ENCODE assay signal across 8 cellular contexts in the genomic region with DNA sequence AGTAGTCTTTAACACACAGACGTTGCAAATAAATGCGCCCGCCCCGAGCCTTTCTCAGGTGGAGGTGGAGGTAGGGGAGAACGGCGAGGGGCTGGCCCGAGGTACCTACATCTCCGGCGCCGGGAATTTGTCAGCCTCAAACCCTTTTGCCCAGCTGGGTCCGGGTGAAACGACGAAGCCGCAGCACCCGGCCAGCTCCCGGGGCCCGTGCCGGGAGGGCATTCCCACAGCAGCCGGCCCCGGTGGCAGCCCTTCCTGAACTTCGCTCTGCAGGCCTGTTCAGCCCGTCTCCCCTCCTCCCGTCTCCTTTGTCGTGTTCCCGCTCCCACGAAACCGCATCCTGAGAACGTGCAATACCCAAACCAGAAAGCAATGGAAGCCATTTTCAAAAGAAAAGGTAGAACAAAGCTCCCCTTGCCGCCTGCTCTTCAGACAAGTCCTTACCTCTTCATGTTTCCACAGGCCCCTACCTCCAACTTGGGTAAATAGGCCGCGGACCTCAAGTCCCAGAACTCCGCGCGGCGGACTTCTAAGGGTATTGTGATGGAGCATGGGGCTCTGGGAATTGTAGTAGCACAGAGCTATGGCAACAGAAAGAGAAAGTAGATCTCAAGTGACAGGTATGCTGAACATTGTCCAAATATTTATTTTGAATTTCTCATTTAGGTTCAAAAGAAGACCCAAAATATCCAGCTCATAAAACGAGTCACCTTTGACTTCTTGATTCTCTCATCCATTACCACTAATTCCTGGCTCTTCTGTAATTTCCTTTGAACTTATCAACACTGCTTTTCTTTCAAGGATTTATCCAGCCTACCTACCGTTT. TPM values are rescaled to one million over a fixed set of nuclear protein-coding genes. Genes with fewer than 3 reads are reported as not detected.
DNase-seq lines count a peak whose midpoint lies in the region; ATAC-seq and TF ChIP-seq lines count a peak whose summit lies in the region.

A gene (minus strand): TSS at position 501 of the 826 bp plus-strand sequence. CDS start 49 bp downstream, at position 452.

- peak within 1 kb of the TSS; percentile 93 for H3K4me2 ChIP-seq in OCI-LY3 (ENCODE audit: low read length)

- no peaks in the 10 kb centered on the region for H3K9me3 Mint-ChIP-seq in Caco-2 (ENCODE audit: unreplicated experiment)

- no peak for TF ChIP-seq CTCF in Caco-2 (IDR thresholded peaks at IDR 0.05; ENCODE audit: insufficient read depth in 1 of 2, low read depth in 1 of 2, low read length in 1 of 2, severe bottlenecking in 1 of 2, unreplicated experiment in 1 of 2)
- no peak for TF ChIP-seq CTCF in OCI-LY3 (IDR thresholded peaks at IDR 0.05; ENCODE audit: low read depth, low read length)
- TF ChIP-seq CTCF in epithelial cell of esophagus (IDR thresholded peaks at IDR 0.05; ENCODE audit: insufficient read depth, low read depth, low read length, missing control alignments), result no peak

- peaks cover 20% of the 10 kb centered on the region for H3K79me2 ChIP-seq in OCI-LY3 (ENCODE audit: low read length)

- H3K9me3 ChIP-seq in Caco-2, result no peaks in the 10 kb centered on the region
- no peaks in the 10 kb centered on the region for H3K9me3 ChIP-seq in HUES48 (ENCODE audit: control insufficient read depth, insufficient read depth, low read length)
- H3K9me3 ChIP-seq in OCI-LY3 (ENCODE audit: insufficient read depth, low read length), result no peaks in the 10 kb centered on the region

- CTCF ChIA-PET in Caco-2 (lab: Charles Lee), result no interaction called here

- H3K27ac ChIP-seq in HUES48 (ENCODE audit: low read depth, low read length), result peak within 1 kb of the TSS; percentile 79
- peak within 1 kb of the TSS; percentile 35 for H3K27ac ChIP-seq in OCI-LY3 (ENCODE audit: low read length)

- DNase-seq in Caco-2, result peak; percentile 76 to 80
- peak; percentile 78 for DNase-seq in activated CD8-positive, alpha-beta memory T cell treated with anti-CD3 and anti-CD28 coated beads, Interleukin-2, amount 50 U/mL, for 48 hours
- DNase-seq in epithelial cell of esophagus (ENCODE audit: low read depth), result peak; percentile 83
- peak; percentile 76 for DNase-seq in midbrain (lab: John Stamatoyannopoulos, UW)
- peak; percentile 27 to 34 for DNase-seq in stimulated activated CD8-positive, alpha-beta memory T cell treated with anti-CD3 and anti-CD28 coated beads, Interleukin-2, amount 100 ng/mL, for 1 hour (ENCODE audit: low read depth in 2 of 2)

- intact Hi-C loops in Caco-2 (cut with micrococcal nuclease; ENCODE audit: unreplicated experiment), result loop anchor here (5.0 to 10.0 kb wide), 2 partner anchors 86 to 121 kb away; a partner anchor contains a TSS

- H3K27ac Mint-ChIP-seq in Caco-2 (ENCODE audit: unreplicated experiment), result peak within 1 kb of the TSS; percentile 96

- H3K4me3 Mint-ChIP-seq in Caco-2 (ENCODE audit: unreplicated experiment), result peak within 1 kb of the TSS; percentile 99

- H3K27me3 Mint-ChIP-seq in Caco-2 (ENCODE audit: insufficient read depth, unreplicated experiment), result no peaks in the 10 kb centered on the region

- H3K4me3 ChIP-seq in Caco-2 (ENCODE audit: low read depth, low read length) (peak within 1 kb of the TSS; percentile 64), HUES48 (ENCODE audit: low read depth, low read length) (peak within 1 kb of the TSS; percentile 88), OCI-LY3 (ENCODE audit: low read length) (peak within 1 kb of the TSS; percentile 91), epithelial cell of esophagus (ENCODE audit: low read length) (peak within 1 kb of the TSS; percentile 62)

- peaks cover 17% of the 10 kb centered on the region for H3K36me3 Mint-ChIP-seq in Caco-2 (ENCODE audit: insufficient read depth, unreplicated experiment)

- H3K36me3 ChIP-seq in Caco-2 (ENCODE audit: control insufficient read depth, insufficient read depth, low read length) (no peaks in the 10 kb centered on the region), HUES48 (ENCODE audit: control insufficient read depth, insufficient read depth, low read length) (peaks cover 34% of the 10 kb centered on the region), OCI-LY3 (replicated peaks; ENCODE audit: low read depth, low read length) (peaks cover 25% of the 10 kb centered on the region)

- POLR2A ChIA-PET in Caco-2 (lab: Charles Lee), result no interaction called here

- peak within 1 kb of the TSS; percentile 88 for H3K9ac ChIP-seq in HUES48 (ENCODE audit: low read depth, low read length)
- peak within 1 kb of the TSS; percentile 75 for H3K9ac ChIP-seq in OCI-LY3 (ENCODE audit: low read length)

- ATAC-seq in GM21447 (IDR thresholded peaks at IDR 0.05; ENCODE audit: unreplicated experiment), result peak; percentile 100

- no peaks in the 10 kb centered on the region for H3K4me1 ChIP-seq in Caco-2
- H3K4me1 ChIP-seq in HUES48 (ENCODE audit: control insufficient read depth, insufficient read depth, low read length), result peaks cover 7% of the 10 kb centered on the region
- H3K4me1 ChIP-seq in OCI-LY3 (ENCODE audit: low read length), result peaks cover 11% of the 10 kb centered on the region

- H2AFZ ChIP-seq in OCI-LY3 (ENCODE audit: low read depth, low read length), result peak within 1 kb of the TSS; percentile 95

- H4K20me1 ChIP-seq in OCI-LY3 (ENCODE audit: insufficient read depth, low read length), result no peaks in the 10 kb centered on the region

- peaks cover 11% of the 10 kb centered on the region for H3K4me1 Mint-ChIP-seq in Caco-2 (ENCODE audit: low read depth, unreplicated experiment)

- BruUV-seq in Caco-2 (replicated peaks; lab: Mats Ljungman, UMichigan), result TSS peak; percentile 38

- no peaks in the 10 kb centered on the region for H3K27me3 ChIP-seq in Caco-2 (replicated peaks; ENCODE audit: control insufficient read depth, insufficient read depth, low read length)
- no peaks in the 10 kb centered on the region for H3K27me3 ChIP-seq in HUES48 (ENCODE audit: control insufficient read depth, insufficient read depth, low read length)
- no peaks in the 10 kb centered on the region for H3K27me3 ChIP-seq in OCI-LY3 (ENCODE audit: low read depth, low read length)

RNA-seq across cellular contexts. Expression of the gene that starts here (rescaled TPM):
- total RNA-seq in Caco-2 (2022), result 11.8 and 16.3 TPM in 2 replicates

Comparison
In these comparisons a context has a peak if more than half of its experiments do, and no peak if none do; other contexts are left out.
1. Peak in every context shown above with its lines: DNase-seq, ATAC-seq, H3K4me3 ChIP-seq and H3K27ac ChIP-seq.
2. DNase-seq: peak in every context shown above with its lines; median percentile 83 in epithelial cell of esophagus; 78 in Caco-2; 78 in activated CD8-positive, alpha-beta memory T cell treated with anti-CD3 and anti-CD28 coated beads, Interleukin-2, amount 50 U/mL, for 48 hours; 76 in midbrain; 30 in stimulated activated CD8-positive, alpha-beta memory T cell treated with anti-CD3 and anti-CD28 coated beads, Interleukin-2, amount 100 ng/mL, for 1 hour.